Comparison of ENCODE assay signal across 34 cellular contexts in genomic region chr10:36202861-36203260, GRCh38.
"Had no signal": no experiment of that assay in that cellular context is flagged by ENCODE, and none has a peak within 500 bp of the region (broad histone marks: within the 10 kb centered on the region; RNA-seq: fewer than 3 reads in every experiment).

No MANE protein-coding gene starts in this region.

- H3K27me3 ChIP-seq: body of pancreas, cardiac muscle cell, colonic mucosa, esophagus squamous epithelium, foreskin keratinocyte, gastrocnemius medialis, heart left ventricle had no signal

- H3K27ac ChIP-seq: body of pancreas, cardiac muscle cell, colonic mucosa, epithelial cell of prostate, esophagus squamous epithelium, foreskin keratinocyte, gastrocnemius medialis, heart left ventricle, WERI-Rb-1 had no signal

- H3K36me3 Mint-ChIP-seq: activated naive CD4-positive, alpha-beta T cell treated with anti-CD3 and anti-CD28 coated beads, Interleukin-2, amount 10 ng/mL, durations not matched to agents 7 days and 5 days; activated naive CD4-positive, alpha-beta T cell treated with anti-CD3 and anti-CD28 coated beads, Interleukin-2, amount 50 U/mL, for 72 hours; activated naive CD8-positive, alpha-beta T cell treated with anti-CD3 and anti-CD28 coated beads, Interleukin-2, amount 10 ng/mL, durations not matched to agents 7 days and 5 days had no signal

- H3K4me1 Mint-ChIP-seq: activated B cell treated with CpG ODN at 0.5 μM for 24 hours; activated naive CD4-positive, alpha-beta T cell treated with anti-CD3 and anti-CD28 coated beads, Interleukin-2, amount 10 ng/mL, durations not matched to agents 7 days and 5 days; activated naive CD8-positive, alpha-beta T cell treated with anti-CD3 and anti-CD28 coated beads, Interleukin-2, amount 10 ng/mL, durations not matched to agents 7 days and 5 days; endodermal cell; T-helper 17 cell had no signal

- H3K4me1 ChIP-seq: body of pancreas, colonic mucosa, esophagus squamous epithelium, foreskin keratinocyte, gastrocnemius medialis, heart left ventricle had no signal

- H3K27me3 Mint-ChIP-seq: activated B cell treated with CpG ODN at 0.5 μM for 24 hours; activated CD8-positive, alpha-beta T cell treated with anti-CD3 and anti-CD28 coated beads for 36 hours; activated naive CD4-positive, alpha-beta T cell treated with anti-CD3 and anti-CD28 coated beads, Interleukin-2, amount 10 ng/mL, durations not matched to agents 7 days and 5 days; activated naive CD8-positive, alpha-beta T cell treated with anti-CD3 and anti-CD28 coated beads, Interleukin-2, amount 10 ng/mL, durations not matched to agents 7 days and 5 days; T-helper 17 cell had no signal

- ATAC-seq: activated CD4-positive, CD25-positive, alpha-beta regulatory T cell treated with anti-CD3 and anti-CD28 coated beads, Interleukin-2, amount 50 U/mL, for 24 hours; activated CD8-positive, alpha-beta T cell treated with anti-CD3 and anti-CD28 coated beads for 36 hours; activated naive CD4-positive, alpha-beta T cell treated with anti-CD3 and anti-CD28 coated beads, Interleukin-2, amount 50 U/mL, for 72 hours; body of pancreas; foreskin keratinocyte; gastrocnemius medialis; heart left ventricle; T-helper 17 cell had no signal

- DNase-seq: activated B cell treated with CpG ODN at 0.5 μM for 24 hours; activated CD4-positive, alpha-beta T cell treated with anti-CD3 and anti-CD28 coated beads for 48 hours; activated CD4-positive, alpha-beta T cell treated with anti-CD3 and anti-CD28 coated beads, Interleukin-2, amount 50 U/mL, for 1 hour; activated CD4-positive, alpha-beta T cell treated with anti-CD3 and anti-CD28 coated beads, Interleukin-2, amount 50 U/mL, for 48 hours; activated CD8-positive, alpha-beta memory T cell treated with anti-CD3 and anti-CD28 coated beads for 24 hours; activated CD8-positive, alpha-beta T cell treated with anti-CD3 and anti-CD28 coated beads for 36 hours; activated effector memory CD4-positive, alpha-beta T cell treated with anti-CD3 and anti-CD28 coated beads, Interleukin-2, amount 50 U/mL, for 16 hours; activated naive CD4-positive, alpha-beta T cell treated with anti-CD3 and anti-CD28 coated beads, Interleukin-2, amount 10 ng/mL, durations not matched to agents 7 days and 5 days; activated naive CD8-positive, alpha-beta T cell treated with anti-CD3 and anti-CD28 coated beads, Interleukin-2, amount 10 ng/mL, durations not matched to agents 7 days and 5 days; activated T-cell treated with anti-CD3 and anti-CD28 coated beads, Interleukin-2, amount 50 U/mL, for 48 hours; amniotic stem cell; anterior cingulate cortex; body of pancreas; central memory CD4-positive, alpha-beta T cell; cerebellar nuclear complex; colonic mucosa; effector CD8-positive, alpha-beta T cell; endodermal cell; esophagus squamous epithelium; foreskin keratinocyte; gastrocnemius medialis; glutamatergic neuron; heart left ventricle; T-helper 1 cell; T-helper 17 cell; T1000; WERI-Rb-1 had no signal

- H3K9me3 ChIP-seq: body of pancreas, colonic mucosa, esophagus squamous epithelium, gastrocnemius medialis, heart left ventricle had no signal

- H3K27ac Mint-ChIP-seq: activated B cell treated with CpG ODN at 0.5 μM for 24 hours; activated CD8-positive, alpha-beta T cell treated with anti-CD3 and anti-CD28 coated beads for 36 hours; activated naive CD4-positive, alpha-beta T cell treated with anti-CD3 and anti-CD28 coated beads, Interleukin-2, amount 10 ng/mL, durations not matched to agents 7 days and 5 days; activated naive CD4-positive, alpha-beta T cell treated with anti-CD3 and anti-CD28 coated beads, Interleukin-2, amount 50 U/mL, for 72 hours; activated naive CD8-positive, alpha-beta T cell treated with anti-CD3 and anti-CD28 coated beads, Interleukin-2, amount 10 ng/mL, durations not matched to agents 7 days and 5 days; activated T-helper 1 cell treated with anti-CD3 and anti-CD28 coated beads, Interleukin-12 subunit alpha, Interleukin-12 subunit beta, Interleukin-2, Interleukin-4 antibody, amounts not matched to agents 30 ng/mL and 10 ng/mL and 1 ng/mL, durations not matched to agents 14 hours and 24 hours and 36 hours; activated T-helper 2 cell treated with anti-CD3 and anti-CD28 coated beads, Interferon-gamma antibody, Interleukin-2, Interleukin-4, amounts not matched to agents 10 μg/mL and 5 μg/mL and 100 μg/mL, durations not matched to agents 14 hours and 24 hours and 36 hours; endodermal cell; T-helper 17 cell; T-helper 2 cell treated with Interferon-gamma antibody and Interleukin-4, amounts not matched to agents 5 μg/mL and 100 μg/mL, for 36 hours had no signal

- H3K4me3 ChIP-seq: body of pancreas, cardiac muscle cell, colonic mucosa, esophagus squamous epithelium, gastrocnemius medialis, heart left ventricle had no signal

- H3K36me3 ChIP-seq: cardiac muscle cell, colonic mucosa, esophagus squamous epithelium, gastrocnemius medialis, heart left ventricle, WERI-Rb-1 had no signal

- H3K4me3 Mint-ChIP-seq: activated B cell treated with CpG ODN at 0.5 μM for 24 hours; activated CD8-positive, alpha-beta T cell treated with anti-CD3 and anti-CD28 coated beads for 36 hours; activated naive CD4-positive, alpha-beta T cell treated with anti-CD3 and anti-CD28 coated beads, Interleukin-2, amount 10 ng/mL, durations not matched to agents 7 days and 5 days; activated naive CD8-positive, alpha-beta T cell treated with anti-CD3 and anti-CD28 coated beads, Interleukin-2, amount 10 ng/mL, durations not matched to agents 7 days and 5 days; activated T-helper 1 cell treated with anti-CD3 and anti-CD28 coated beads, Interleukin-12 subunit alpha, Interleukin-12 subunit beta, Interleukin-2, Interleukin-4 antibody, amounts not matched to agents 30 ng/mL and 10 ng/mL and 1 ng/mL, durations not matched to agents 14 hours and 24 hours and 36 hours; endodermal cell; T-helper 17 cell; T-helper 2 cell treated with Interferon-gamma antibody and Interleukin-4, amounts not matched to agents 5 μg/mL and 100 μg/mL, for 36 hours had no signal
